Comparison of ENCODE assay signal across 8 cellular contexts in the genomic region with DNA sequence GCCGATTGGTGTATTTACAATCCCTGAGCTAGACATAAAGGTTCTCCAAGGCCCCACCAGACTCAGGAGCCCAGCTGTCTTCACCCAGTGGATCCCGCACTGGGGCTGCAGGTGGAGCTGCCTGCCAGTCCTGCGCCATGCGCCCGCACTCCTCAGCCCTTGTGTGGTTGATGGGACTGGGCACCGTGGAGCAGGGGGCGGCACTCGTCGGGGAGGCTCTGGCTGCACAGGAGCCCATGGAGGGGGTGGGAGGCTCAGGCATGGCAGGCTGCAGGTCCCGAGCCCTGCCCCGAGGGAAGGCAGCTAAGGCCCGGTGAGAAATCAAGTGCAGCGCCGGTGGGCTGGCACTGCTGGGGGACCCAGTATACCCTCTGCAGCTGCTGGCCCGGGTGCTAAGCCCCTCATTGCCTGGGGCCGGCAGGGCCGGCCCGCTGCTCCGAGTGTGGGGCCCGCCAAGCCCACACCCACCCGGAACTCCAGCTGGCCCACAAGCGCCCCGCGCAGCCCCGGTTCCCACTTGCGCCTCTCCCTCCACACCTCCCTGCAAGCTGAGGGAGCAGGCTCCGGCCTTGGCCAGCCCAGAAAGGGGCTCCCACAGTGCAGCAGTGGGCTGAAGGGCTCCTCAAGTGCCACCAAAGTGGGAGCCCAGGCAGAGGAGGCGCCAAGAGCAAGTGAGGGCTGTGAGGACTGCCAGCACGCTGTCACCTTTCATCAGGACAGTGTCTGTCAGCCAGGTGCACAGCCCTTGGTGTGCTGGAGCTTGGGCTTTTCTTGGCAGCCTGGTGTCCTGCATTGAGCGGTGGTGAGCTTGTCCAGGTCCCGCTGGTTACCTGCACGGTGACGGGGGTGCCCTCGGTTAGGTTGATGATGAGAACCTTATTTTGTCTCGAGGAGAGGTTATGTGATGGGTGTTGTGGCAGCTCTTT.
A peak's percentile ranks its signal among the peaks of the same experiment; 100 is the strongest.
DNase-seq lines count a peak whose midpoint lies in the region; ATAC-seq and TF ChIP-seq lines count a peak whose summit lies in the region.
"Not testable (repeated sequence)": the region's sequence is repeated elsewhere in the genome, so short reads cannot be mapped to it uniquely, and the experiment has no call there.

No MANE protein-coding gene starts in this region.

- DNase-seq in activated CD4-positive, alpha-beta memory T cell treated with anti-CD3 and anti-CD28 coated beads, Interleukin-2, amount 10 ng/mL, durations not matched to agents 7 days and 5 days, result peak; percentile 12
- DNase-seq in activated effector memory CD4-positive, alpha-beta T cell treated with anti-CD3 and anti-CD28 coated beads, Interleukin-2, amount 50 U/mL, for 16 hours, result peak; percentile 55
- peak in 7 of 10 donors; percentile 4 to 67 (median 26) for DNase-seq in dorsolateral prefrontal cortex
- DNase-seq in cardiac septum (ENCODE audit: low spot score), result peak; percentile 68
- peak in 2 of 3 donors; percentile 20 to 42 for DNase-seq in right cardiac atrium
- DNase-seq in mucosa of gallbladder (ENCODE audit: low spot score), result peak; percentile 6
- DNase-seq in sciatic nerve (ENCODE audit: low spot score), result peak; percentile 31
- DNase-seq in upper lobe of right lung, result peak; percentile 60

- not testable (repeated sequence) for H3K27me3 Mint-ChIP-seq in activated CD4-positive, alpha-beta memory T cell treated with anti-CD3 and anti-CD28 coated beads, Interleukin-2, amount 10 ng/mL, durations not matched to agents 7 days and 5 days

- CTCF ChIA-PET in activated CD4-positive, alpha-beta memory T cell treated with anti-CD3 and anti-CD28 coated beads, Interleukin-2, amount 10 ng/mL, durations not matched to agents 7 days and 5 days (lab: Charles Lee), result not testable (repeated sequence)

- not testable (repeated sequence) for H3K27ac ChIP-seq in dorsolateral prefrontal cortex; right cardiac atrium (ENCODE audit: low read length); upper lobe of right lung

- H3K27ac Mint-ChIP-seq in activated CD4-positive, alpha-beta memory T cell treated with anti-CD3 and anti-CD28 coated beads, Interleukin-2, amount 10 ng/mL, durations not matched to agents 7 days and 5 days, result not testable (repeated sequence)

- H3K4me1 Mint-ChIP-seq in activated CD4-positive, alpha-beta memory T cell treated with anti-CD3 and anti-CD28 coated beads, Interleukin-2, amount 10 ng/mL, durations not matched to agents 7 days and 5 days, result not testable (repeated sequence)

- not testable (repeated sequence) for H3K27me3 ChIP-seq in dorsolateral prefrontal cortex; right cardiac atrium (ENCODE audit: control insufficient read depth, insufficient read depth); upper lobe of right lung

- H3K4me3 Mint-ChIP-seq in activated CD4-positive, alpha-beta memory T cell treated with anti-CD3 and anti-CD28 coated beads, Interleukin-2, amount 10 ng/mL, durations not matched to agents 7 days and 5 days, result not testable (repeated sequence)

- not testable (repeated sequence) for H3K9me3 ChIP-seq in right cardiac atrium (ENCODE audit: control insufficient read depth, low read length); upper lobe of right lung

- WGBS in right cardiac atrium, result 91% methylated on average over 35 of the region's 35 CpGs

- ATAC-seq in right cardiac atrium, sciatic nerve, upper lobe of right lung: not testable (repeated sequence)

- POLR2A ChIA-PET in activated CD4-positive, alpha-beta memory T cell treated with anti-CD3 and anti-CD28 coated beads, Interleukin-2, amount 10 ng/mL, durations not matched to agents 7 days and 5 days (lab: Charles Lee), result not testable (repeated sequence)

- H3K4me3 ChIP-seq in dorsolateral prefrontal cortex; right cardiac atrium (ENCODE audit: low read length); upper lobe of right lung: not testable (repeated sequence)

- intact Hi-C loops in dorsolateral prefrontal cortex (cut with DNase I); cardiac septum (cut with DNase I); right cardiac atrium (cut with DNase I); sciatic nerve (cut with DNase I); upper lobe of right lung (cut with DNase I): not testable (repeated sequence)

- not testable (repeated sequence) for H3K36me3 Mint-ChIP-seq in activated CD4-positive, alpha-beta memory T cell treated with anti-CD3 and anti-CD28 coated beads, Interleukin-2, amount 10 ng/mL, durations not matched to agents 7 days and 5 days (ENCODE audit: low read depth)

- not testable (repeated sequence) for H3K36me3 ChIP-seq in upper lobe of right lung

- H3K9me3 Mint-ChIP-seq in activated CD4-positive, alpha-beta memory T cell treated with anti-CD3 and anti-CD28 coated beads, Interleukin-2, amount 10 ng/mL, durations not matched to agents 7 days and 5 days, result peaks cover 24% of the 10 kb centered on the region

- not testable (repeated sequence) for TF ChIP-seq CTCF in dorsolateral prefrontal cortex (IDR thresholded peaks at IDR 0.05 in 54 of 56, conservative IDR thresholded peaks at IDR 0.05 in 2 of 56; ENCODE audit: low read depth in 1 of 56, partially characterized antibody in 56 of 56); upper lobe of right lung (IDR thresholded peaks at IDR 0.05)

- H3K4me1 ChIP-seq in right cardiac atrium (ENCODE audit: control insufficient read depth, insufficient read depth, low read length); upper lobe of right lung: not testable (repeated sequence)

Comparison
In these comparisons a context has a peak if more than half of its experiments do, and no peak if none do; other contexts are left out.
1. DNase-seq: peak in every context shown above with its lines; median percentile 68 in cardiac septum; 60 in upper lobe of right lung; 55 in activated effector memory CD4-positive, alpha-beta T cell treated with anti-CD3 and anti-CD28 coated beads, Interleukin-2, amount 50 U/mL, for 16 hours; 31 in right cardiac atrium; 31 in sciatic nerve; 26 in dorsolateral prefrontal cortex; 12 in activated CD4-positive, alpha-beta memory T cell treated with anti-CD3 and anti-CD28 coated beads, Interleukin-2, amount 10 ng/mL, durations not matched to agents 7 days and 5 days; 6 in mucosa of gallbladder.